Comparison of ENCODE assay signal across 22 cellular contexts in genomic region chr15:48143856-48144255, GRCh38. TPM values are rescaled to one million over a fixed set of nuclear protein-coding genes. Genes with fewer than 3 reads are reported as not detected.
DNase-seq lines count a peak whose midpoint lies in the region; ATAC-seq and TF ChIP-seq lines count a peak whose summit lies in the region.
"Had no signal": no experiment of that assay in that cellular context is flagged by ENCODE, and none has a peak within 500 bp of the region (broad histone marks: within the 10 kb centered on the region; RNA-seq: fewer than 3 reads in every experiment).

No MANE protein-coding gene starts in this region.

- H3K9me3 Mint-ChIP-seq in MCF 10A (ENCODE audit: unreplicated experiment): no peaks in the 10 kb centered on the region
- H3K9me3 Mint-ChIP-seq: activated T-helper 2 cell treated with anti-CD3 and anti-CD28 coated beads, Interferon-gamma antibody, Interleukin-2, Interleukin-4, amounts not matched to agents 10 μg/mL and 5 μg/mL and 100 μg/mL, durations not matched to agents 14 hours and 24 hours and 36 hours; CD14-positive monocyte; endodermal cell; nephron; type B pancreatic cell had no signal

- DNase-seq in MCF 10A (ENCODE audit: unreplicated experiment) (peak; percentile 19), breast epithelium (ENCODE audit: low spot score in 2 of 2) (no peak), ascending aorta (ENCODE audit: low spot score in 2 of 2) (no peak), foreskin keratinocyte (peak; percentile 76 to 90), thoracic aorta (ENCODE audit: low spot score) (no peak), NOMO-1 treated with DMSO at 0.1 percent for 48 hours (lab: John Stamatoyannopoulos, UW; ENCODE audit: unreplicated experiment) (no peak), HuH-7 (ENCODE audit: low spot score) (no peak)
- DNase-seq: endodermal cell; NCI-H1694; NCI-H2227 treated with DMSO at 0.1 percent for 48 hours; stimulated activated naive CD8-positive, alpha-beta T cell treated with anti-CD3 and anti-CD28 coated beads, Interleukin-15, Interleukin-2, amounts not matched to agents 100 U/mL and 50 U/mL, for 24 hours had no signal

- H3K36me3 ChIP-seq in breast epithelium: no peaks in the 10 kb centered on the region
- peaks cover 0 to 2% of the 10 kb centered on the region in 2 donors for H3K36me3 ChIP-seq in ascending aorta
- H3K36me3 ChIP-seq in thoracic aorta: peaks cover 5% of the 10 kb centered on the region

- CTCF ChIA-PET in MCF 10A (lab: Yijun Ruan, JAX): interaction anchor here (1.3 kb wide), 1 partner anchor 32 kb away, joined by 3 read pairs; no protein-coding TSS in a partner anchor

- no peaks in the 10 kb centered on the region for H3K4me1 ChIP-seq in breast epithelium
- peaks cover 0 to 28% of the 10 kb centered on the region in 2 donors for H3K4me1 ChIP-seq in ascending aorta
- peaks cover 19% of the 10 kb centered on the region for H3K4me1 ChIP-seq in foreskin keratinocyte
- H3K4me1 ChIP-seq in thoracic aorta (ENCODE audit: control insufficient read depth in 1 of 2, low read depth in 2 of 2): peaks cover 21 to 72% of the 10 kb centered on the region in 2 donors

- no peak overlapping the region for H3K27ac ChIP-seq in breast epithelium
- H3K27ac ChIP-seq in ascending aorta: peak overlapping the region; percentile 70 to 76
- peak overlapping the region; percentile 11 for H3K27ac ChIP-seq in foreskin keratinocyte
- H3K27ac ChIP-seq in thoracic aorta: peak overlapping the region; percentile 76 to 91
- H3K27ac ChIP-seq: 22Rv1 had no signal

- no TSS peak for BruUV-seq in MCF 10A (replicated peaks; lab: Mats Ljungman, UMichigan)

- H3K27me3 ChIP-seq in breast epithelium: no peaks in the 10 kb centered on the region
- H3K27me3 ChIP-seq in ascending aorta: no peaks in the 10 kb centered on the region
- H3K27me3 ChIP-seq in foreskin keratinocyte: no peaks in the 10 kb centered on the region
- no peaks in the 10 kb centered on the region for H3K27me3 ChIP-seq in thoracic aorta (replicated peaks; ENCODE audit: insufficient read depth)

- H3K4me1 Mint-ChIP-seq in MCF 10A (ENCODE audit: insufficient read depth, unreplicated experiment): peaks cover 20% of the 10 kb centered on the region
- H3K4me1 Mint-ChIP-seq: endodermal cell had no signal

- intact Hi-C loops in MCF 10A (cut with micrococcal nuclease) (no loop called here), breast epithelium (cut with DNase I; ENCODE audit: low total_unique reads) (no loop called here), ascending aorta (cut with DNase I) (loop anchor here (5.0 kb wide), 1 partner anchor 78 kb away; no protein-coding TSS in a partner anchor)

- no peaks in the 10 kb centered on the region for H3K9me3 ChIP-seq in breast epithelium
- H3K9me3 ChIP-seq in ascending aorta: no peaks in the 10 kb centered on the region
- H3K9me3 ChIP-seq in thoracic aorta: no peaks in the 10 kb centered on the region

- no peak for TF ChIP-seq CTCF in MCF 10A (IDR thresholded peaks at IDR 0.05; ENCODE audit: unreplicated experiment)
- TF ChIP-seq CTCF in breast epithelium (IDR thresholded peaks at IDR 0.05): no peak
- no peak for TF ChIP-seq CTCF in ascending aorta (IDR thresholded peaks at IDR 0.05)
- no peak for TF ChIP-seq CTCF in foreskin keratinocyte (conservative IDR thresholded peaks at IDR 0.05)
- no peak for TF ChIP-seq CTCF in thoracic aorta (IDR thresholded peaks at IDR 0.05)

- no peaks in the 10 kb centered on the region for H3K27me3 Mint-ChIP-seq in MCF 10A (ENCODE audit: insufficient read depth, unreplicated experiment)
- H3K27me3 Mint-ChIP-seq: type B pancreatic cell had no signal

- POLR2A ChIA-PET in MCF 10A (lab: Yijun Ruan, JAX): no interaction called here

- peak overlapping the region; percentile 40 for H3K27ac Mint-ChIP-seq in MCF 10A (ENCODE audit: low read depth, unreplicated experiment)
- H3K27ac Mint-ChIP-seq: activated T-helper 2 cell treated with anti-CD3 and anti-CD28 coated beads, Interferon-gamma antibody, Interleukin-2, Interleukin-4, amounts not matched to agents 10 μg/mL and 5 μg/mL and 100 μg/mL, durations not matched to agents 14 hours and 24 hours and 36 hours; CD14-positive monocyte; endodermal cell; type B pancreatic cell had no signal

- H3K36me3 Mint-ChIP-seq in MCF 10A (ENCODE audit: insufficient read depth, unreplicated experiment): peaks cover 12% of the 10 kb centered on the region
- H3K36me3 Mint-ChIP-seq: CD14-positive monocyte had no signal

- H3K4me3 ChIP-seq in breast epithelium (no peak overlapping the region), ascending aorta (peak overlapping the region in 1 of 2 donors; percentile 12), thoracic aorta (peak overlapping the region; percentile 18)

- no peak for TF ChIP-seq POLR2A in breast epithelium (IDR thresholded peaks at IDR 0.05)

- no peak overlapping the region for H3K4me3 Mint-ChIP-seq in MCF 10A (ENCODE audit: unreplicated experiment)
- H3K4me3 Mint-ChIP-seq: CD14-positive monocyte, endodermal cell, nephron, type B pancreatic cell had no signal

- peak; percentile 97 for ATAC-seq in foreskin keratinocyte
- ATAC-seq in thoracic aorta (ENCODE audit: insufficient number of reproducible peaks, low FRiP score, low read depth): peak; percentile 80
- ATAC-seq in GM18502 (IDR thresholded peaks at IDR 0.05; ENCODE audit: poor library complexity, unreplicated experiment): no peak
- ATAC-seq: activated CD4-positive, CD25-positive, alpha-beta regulatory T cell treated with anti-CD3 and anti-CD28 coated beads, Interleukin-2, amount 50 U/mL, for 24 hours; stimulated activated naive CD8-positive, alpha-beta T cell treated with anti-CD3 and anti-CD28 coated beads, Interleukin-15, Interleukin-2, amounts not matched to agents 100 U/mL and 50 U/mL, for 24 hours had no signal

RNA-seq across cellular contexts. Expression of gene SLC24A5, which starts 23.1 kb away (rescaled TPM):
- not detected in 2 replicates for total RNA-seq in MCF 10A (2022)
- total RNA-seq in breast epithelium: not detected
- not detected for total RNA-seq in ascending aorta
- not detected in 2 replicates for total RNA-seq in foreskin keratinocyte
- polyA plus RNA-seq in foreskin keratinocyte: not detected in 2 replicates
- total RNA-seq in thoracic aorta: not detected
- total RNA-seq: activated CD8-positive, alpha-beta memory T cell treated with anti-CD3 and anti-CD28 coated beads for 36 hours; activated T-helper 2 cell treated with anti-CD3 and anti-CD28 coated beads, Interferon-gamma antibody, Interleukin-2, Interleukin-4, amounts not matched to agents 10 μg/mL and 5 μg/mL and 100 μg/mL, durations not matched to agents 14 hours and 24 hours and 36 hours; endodermal cell; renal cortical epithelial cell had no signal
- polyA plus RNA-seq: adipose tissue, CD14-positive monocyte had no signal

RNA-seq across cellular contexts. Expression of gene MYEF2, which starts 34.2 kb away (rescaled TPM):
- total RNA-seq in MCF 10A (2022) (27.6 and 28.4 TPM in 2 replicates), breast epithelium (10 to 100 TPM in 2 of 3 donors, 1 to 10 TPM in 1; 4.8 to 29.4 (median 19.3) TPM), ascending aorta (13.6 TPM), foreskin keratinocyte (7.6 and 7.9 TPM in 2 replicates), thoracic aorta (100 to 1,000 TPM in 1 of 2 donors, 10 to 100 TPM in 1; 63.5 to 168 TPM)
- 3.3 and 3.9 TPM in 2 replicates for polyA plus RNA-seq in foreskin keratinocyte
- polyA plus RNA-seq: CD14-positive monocyte had no signal

RNA-seq across cellular contexts. Expression of gene CTXN2, which starts 47.6 kb away (rescaled TPM):
- not detected in 2 replicates for total RNA-seq in MCF 10A (2022)
- total RNA-seq in breast epithelium: not detected
- total RNA-seq in ascending aorta: not detected
- total RNA-seq in foreskin keratinocyte: not detected in 2 replicates
- not detected in 2 replicates for polyA plus RNA-seq in foreskin keratinocyte
- not detected for total RNA-seq in thoracic aorta
- total RNA-seq: activated CD8-positive, alpha-beta memory T cell treated with anti-CD3 and anti-CD28 coated beads for 36 hours; lung microvascular endothelial cell had no signal
- polyA plus RNA-seq: CD14-positive monocyte had no signal

Comparison
In these comparisons a context has a peak if more than half of its experiments do, and no peak if none do; other contexts are left out.
1. DNase-seq: peak in MCF 10A (single experiment) and foreskin keratinocyte (2 of 2); none in breast epithelium (0 of 2), ascending aorta (0 of 2), thoracic aorta (single experiment), NOMO-1 treated with DMSO at 0.1 percent for 48 hours (single experiment) and HuH-7 (single experiment).
2. H3K27ac ChIP-seq: peak in ascending aorta (2 of 2), foreskin keratinocyte (single experiment) and thoracic aorta (2 of 2); none in breast epithelium (0 of 2).